21 cellular contexts compared by ENCODE assay signal in the genomic region with DNA sequence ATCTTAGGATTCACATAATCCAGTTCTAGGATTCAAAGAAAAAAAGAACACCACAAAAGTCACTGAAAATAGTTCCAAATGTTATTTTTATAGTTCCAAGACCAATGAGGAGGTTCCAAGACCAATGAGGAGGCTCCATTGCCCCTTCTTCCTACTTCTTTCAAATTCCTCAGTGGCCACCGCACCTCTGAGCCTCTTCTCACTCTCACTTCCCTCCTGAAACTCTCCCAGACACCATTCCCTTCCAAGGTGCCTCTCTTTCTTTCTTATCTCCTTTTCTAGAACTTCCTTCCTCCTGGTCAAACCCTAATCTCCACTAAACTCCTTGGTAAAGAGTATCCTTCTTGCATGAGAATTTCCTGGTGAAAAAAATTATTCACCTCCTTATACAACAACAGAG.
"Had no signal": no experiment of that assay in that cellular context is flagged by ENCODE, and none has a peak within 500 bp of the region (broad histone marks: within the 10 kb centered on the region; RNA-seq: fewer than 3 reads in every experiment).

No MANE protein-coding gene starts in this region.

- H3K4me3 Mint-ChIP-seq: activated CD8-positive, alpha-beta T cell treated with anti-CD3 and anti-CD28 coated beads for 36 hours; activated naive CD4-positive, alpha-beta T cell treated with anti-CD3 and anti-CD28 coated beads, Interleukin-2, amount 10 ng/mL, durations not matched to agents 7 days and 5 days; activated naive CD8-positive, alpha-beta T cell treated with anti-CD3 and anti-CD28 coated beads for 36 hours; activated T-cell treated with anti-CD3 and anti-CD28 coated beads, Interleukin-2, amount 50 U/mL, for 72 hours; T-helper 1 cell treated with Interleukin-12 subunit alpha and Interleukin-12 subunit beta and Interleukin-4 antibody, amounts not matched to agents 30 μg/mL and 1 μg/mL, for 36 hours had no signal

- H3K27ac ChIP-seq: brain microvascular endothelial cell, cardiac muscle cell, KMS-11, PC-9 had no signal

- H3K27ac Mint-ChIP-seq: activated CD8-positive, alpha-beta T cell treated with anti-CD3 and anti-CD28 coated beads for 36 hours; activated naive CD4-positive, alpha-beta T cell treated with anti-CD3 and anti-CD28 coated beads, Interleukin-2, amount 10 ng/mL, durations not matched to agents 7 days and 5 days; activated naive CD8-positive, alpha-beta T cell treated with anti-CD3 and anti-CD28 coated beads for 36 hours; activated T-cell treated with anti-CD3 and anti-CD28 coated beads, Interleukin-2, amount 50 U/mL, for 72 hours; activated T-helper 2 cell treated with anti-CD3 and anti-CD28 coated beads, Interferon-gamma antibody, Interleukin-2, Interleukin-4, amounts not matched to agents 10 μg/mL and 5 μg/mL and 100 μg/mL, durations not matched to agents 14 hours and 24 hours and 36 hours; T-helper 1 cell treated with Interleukin-12 subunit alpha and Interleukin-12 subunit beta and Interleukin-4 antibody, amounts not matched to agents 30 μg/mL and 1 μg/mL, for 36 hours had no signal

- H3K27me3 ChIP-seq: brain microvascular endothelial cell, cardiac muscle cell had no signal

- DNase-seq: activated CD4-positive, alpha-beta T cell treated with anti-CD3 and anti-CD28 coated beads for 4 hours; activated CD8-positive, alpha-beta memory T cell treated with anti-CD3 and anti-CD28 coated beads, Interleukin-2, amount 50 U/mL, for 4 hours; activated CD8-positive, alpha-beta T cell treated with anti-CD3 and anti-CD28 coated beads for 36 hours; activated gamma-delta T cell treated with Interleukin-2 at 50 U/mL for 16 hours; activated naive CD4-positive, alpha-beta T cell treated with anti-CD3 and anti-CD28 coated beads, Interleukin-2, amount 10 ng/mL, durations not matched to agents 7 days and 5 days; activated naive CD8-positive, alpha-beta T cell treated with anti-CD3 and anti-CD28 coated beads for 36 hours; activated T-cell treated with anti-CD3 and anti-CD28 coated beads, Interleukin-2, amount 50 U/mL, for 72 hours; brain microvascular endothelial cell; NCI-H1048; NCI-H1417; NCI-H1694; NCI-H2029 treated with DMSO at 0.1 percent for 48 hours; NCI-H345; NCI-H510A; NCI-H526 treated with DMSO at 0.1 percent for 48 hours; PC-9; SHP77 treated with DMSO at 0.1 percent for 48 hours had no signal

- H3K36me3 Mint-ChIP-seq: activated naive CD4-positive, alpha-beta T cell treated with anti-CD3 and anti-CD28 coated beads, Interleukin-2, amount 10 ng/mL, durations not matched to agents 7 days and 5 days; activated naive CD8-positive, alpha-beta T cell treated with anti-CD3 and anti-CD28 coated beads for 36 hours had no signal

- H3K36me3 ChIP-seq: brain microvascular endothelial cell, cardiac muscle cell had no signal

- H3K9me3 Mint-ChIP-seq: activated CD8-positive, alpha-beta T cell treated with anti-CD3 and anti-CD28 coated beads for 36 hours; activated naive CD4-positive, alpha-beta T cell treated with anti-CD3 and anti-CD28 coated beads, Interleukin-2, amount 10 ng/mL, durations not matched to agents 7 days and 5 days; activated naive CD8-positive, alpha-beta T cell treated with anti-CD3 and anti-CD28 coated beads for 36 hours; activated T-cell treated with anti-CD3 and anti-CD28 coated beads, Interleukin-2, amount 50 U/mL, for 72 hours; T-helper 1 cell treated with Interleukin-12 subunit alpha and Interleukin-12 subunit beta and Interleukin-4 antibody, amounts not matched to agents 30 μg/mL and 1 μg/mL, for 36 hours had no signal

- H3K4me1 Mint-ChIP-seq: activated naive CD4-positive, alpha-beta T cell treated with anti-CD3 and anti-CD28 coated beads, Interleukin-2, amount 10 ng/mL, durations not matched to agents 7 days and 5 days; activated naive CD8-positive, alpha-beta T cell treated with anti-CD3 and anti-CD28 coated beads for 36 hours had no signal

- H3K4me3 ChIP-seq: cardiac muscle cell, PC-9 had no signal
